9 cellular contexts compared by ENCODE assay signal in the genomic region with DNA sequence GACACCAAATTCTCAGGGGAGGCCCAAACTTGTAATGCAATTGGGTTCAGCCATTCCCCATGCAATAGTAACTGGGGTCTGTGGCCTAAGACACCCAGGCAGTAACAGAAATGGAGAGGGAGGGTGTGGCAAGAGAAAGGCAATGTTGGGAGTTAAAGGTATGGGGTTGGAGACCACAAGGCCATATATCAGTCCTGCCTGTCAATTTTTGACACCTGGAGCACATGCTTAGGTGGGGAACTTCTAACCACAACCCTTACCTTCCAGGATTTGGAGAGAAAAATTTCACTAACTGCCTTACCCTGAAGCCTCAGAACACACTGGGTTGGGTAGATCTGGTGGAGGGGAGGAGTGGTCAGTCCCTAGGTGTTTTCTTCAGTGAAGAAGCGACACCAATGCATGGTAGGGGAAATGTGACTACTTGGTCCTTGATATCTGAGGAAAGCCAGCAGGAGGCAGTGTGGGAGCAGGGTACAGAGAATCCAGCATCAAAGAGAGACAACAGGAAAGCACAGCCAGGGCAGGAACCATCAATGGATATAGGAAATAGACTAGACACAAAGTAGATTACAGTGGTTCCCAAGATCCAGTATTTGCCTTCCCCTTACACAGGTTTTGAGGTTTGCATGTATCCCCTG. TPM values are rescaled to one million over a fixed set of nuclear protein-coding genes. Genes with fewer than 3 reads are reported as not detected.
A peak's percentile ranks its signal among the peaks of the same experiment; 100 is the strongest.
DNase-seq lines count a peak whose midpoint lies in the region; ATAC-seq and TF ChIP-seq lines count a peak whose summit lies in the region.
"Had no signal": no experiment of that assay in that cellular context is flagged by ENCODE, and none has a peak within 500 bp of the region (broad histone marks: within the 10 kb centered on the region; RNA-seq: fewer than 3 reads in every experiment).

No MANE protein-coding gene starts in this region.

- POLR2A ChIA-PET in Panc1 (lab: Charles Lee) = no interaction called here
- POLR2A ChIA-PET in activated naive CD8-positive, alpha-beta T cell treated with anti-CD3 and anti-CD28 coated beads, Interleukin-2, amount 10 ng/mL, durations not matched to agents 7 days and 5 days (lab: Charles Lee) = no interaction called here

- H3K27ac Mint-ChIP-seq in activated naive CD8-positive, alpha-beta T cell treated with anti-CD3 and anti-CD28 coated beads, Interleukin-2, amount 10 ng/mL, durations not matched to agents 7 days and 5 days = no peak overlapping the region
- peak overlapping the region; percentile 14 to 52 for H3K27ac Mint-ChIP-seq in natural killer cell

- H3K4me3 ChIP-seq in Panc1 (ENCODE audit: low read depth in 2 of 2, low read length in 2 of 2) = no peak overlapping the region

- no peaks in the 10 kb centered on the region for H3K9me3 Mint-ChIP-seq in activated naive CD8-positive, alpha-beta T cell treated with anti-CD3 and anti-CD28 coated beads, Interleukin-2, amount 10 ng/mL, durations not matched to agents 7 days and 5 days
- no peaks in the 10 kb centered on the region for H3K9me3 Mint-ChIP-seq in natural killer cell
- H3K9me3 Mint-ChIP-seq: natural killer cell treated with Interleukin-12 subunit alpha and Interleukin-12 subunit beta and Interleukin-15 and Interleukin-18, amount 100 ng/mL, for 72 hours had no signal

- no TSS peak for BruUV-seq in Panc1 (replicated peaks; lab: Mats Ljungman, UMichigan)

- H3K4me1 ChIP-seq in Panc1 (ENCODE audit: control insufficient read depth, insufficient read depth, low read length) = no peaks in the 10 kb centered on the region

- H3K36me3 Mint-ChIP-seq in activated naive CD8-positive, alpha-beta T cell treated with anti-CD3 and anti-CD28 coated beads, Interleukin-2, amount 10 ng/mL, durations not matched to agents 7 days and 5 days = peaks cover 12% of the 10 kb centered on the region
- H3K36me3 Mint-ChIP-seq in natural killer cell = peaks cover 17% of the 10 kb centered on the region

- DNase-seq in Panc1 (ENCODE audit: low read depth, low spot score) (no peak), natural killer cell (peak; percentile 32), NCI-H1105 (lab: John Stamatoyannopoulos, UW) (no peak)
- DNase-seq in activated naive CD8-positive, alpha-beta T cell treated with anti-CD3 and anti-CD28 coated beads, Interleukin-2, amount 10 ng/mL, durations not matched to agents 7 days and 5 days = peak; percentile 41

- no peaks in the 10 kb centered on the region for H3K27me3 ChIP-seq in Panc1 (ENCODE audit: control insufficient read depth, insufficient read depth, low read length)

- intact Hi-C loops in Panc1 (cut with micrococcal nuclease; ENCODE audit: unreplicated experiment) (no loop called here), natural killer cell (cut with micrococcal nuclease) (loop anchor here (1.0 kb wide), 1 partner anchor 142 kb away; no protein-coding TSS in a partner anchor)

- no peaks in the 10 kb centered on the region for H3K36me3 ChIP-seq in Panc1 (ENCODE audit: control insufficient read depth, insufficient read depth, low read length)

- CTCF ChIA-PET in Panc1 (lab: Charles Lee) = interaction anchor here (0.6 kb wide), 1 partner anchor 54 kb away, joined by 4 read pairs; no protein-coding TSS in a partner anchor

- in situ Hi-C loops in Panc1 (cut with HindIII; ENCODE audit: low pct_unique_long_range_greater_than_20kb, low sequenced_read_pairs) = no loop called here

- H3K27me3 Mint-ChIP-seq in activated naive CD8-positive, alpha-beta T cell treated with anti-CD3 and anti-CD28 coated beads, Interleukin-2, amount 10 ng/mL, durations not matched to agents 7 days and 5 days = no peaks in the 10 kb centered on the region
- H3K27me3 Mint-ChIP-seq in natural killer cell (ENCODE audit: low read depth in 2 of 2) = no peaks in the 10 kb centered on the region
- H3K27me3 Mint-ChIP-seq: natural killer cell treated with Interleukin-12 subunit alpha and Interleukin-12 subunit beta and Interleukin-15 and Interleukin-18, amount 100 ng/mL, for 72 hours had no signal

- no peak overlapping the region for H3K27ac ChIP-seq in Panc1 (ENCODE audit: low read length)

- no peaks in the 10 kb centered on the region for H3K9me3 ChIP-seq in Panc1 (ENCODE audit: control insufficient read depth, insufficient read depth, low read depth, low read length)

- H3K4me1 Mint-ChIP-seq in activated naive CD8-positive, alpha-beta T cell treated with anti-CD3 and anti-CD28 coated beads, Interleukin-2, amount 10 ng/mL, durations not matched to agents 7 days and 5 days = peaks cover 21% of the 10 kb centered on the region
- peaks cover 18 to 20% of the 10 kb centered on the region in 2 donors for H3K4me1 Mint-ChIP-seq in natural killer cell

- TF ChIP-seq CTCF in GM12874 (IDR thresholded peaks at IDR 0.05; ENCODE audit: insufficient read depth, low read depth, low read length) = peak; percentile 45; the same call in 1 of the 2 replicates
- peak; percentile 57 for TF ChIP-seq CTCF in Panc1 (IDR thresholded peaks at IDR 0.05)
- peak; percentile 49 for TF ChIP-seq CTCF in natural killer cell (IDR thresholded peaks at IDR 0.05)

- ATAC-seq in Panc1 (no peak), natural killer cell (peak; percentile 54 to 78 (median 69)), GM18502 (IDR thresholded peaks at IDR 0.05; ENCODE audit: poor library complexity, unreplicated experiment) (no peak), GM21423 (IDR thresholded peaks at IDR 0.05; ENCODE audit: unreplicated experiment) (no peak), GM21529 (IDR thresholded peaks at IDR 0.05; ENCODE audit: unreplicated experiment) (no peak)
- peak; percentile 47 for ATAC-seq in activated naive CD8-positive, alpha-beta T cell treated with anti-CD3 and anti-CD28 coated beads, Interleukin-2, amount 10 ng/mL, durations not matched to agents 7 days and 5 days (ENCODE audit: low read depth)

- no peak overlapping the region for H3K4me3 Mint-ChIP-seq in activated naive CD8-positive, alpha-beta T cell treated with anti-CD3 and anti-CD28 coated beads, Interleukin-2, amount 10 ng/mL, durations not matched to agents 7 days and 5 days
- H3K4me3 Mint-ChIP-seq in natural killer cell = no peak overlapping the region
- H3K4me3 Mint-ChIP-seq: natural killer cell treated with Interleukin-12 subunit alpha and Interleukin-12 subunit beta and Interleukin-15 and Interleukin-18, amount 100 ng/mL, for 72 hours had no signal

RNA-seq across cellular contexts. Expression of a gene that starts 6.8 kb away (rescaled TPM):
- total RNA-seq in Panc1 (2021; ENCODE audit: unreplicated experiment) (5.4 TPM), natural killer cell (10 to 100 TPM in 2 of 3 donors, 1 to 10 TPM in 1; 6.4 to 15.1 (median 11.5) TPM)
- 2.3 TPM for polyA plus RNA-seq in Panc1 (2012; ENCODE audit: insufficient read length)
- 1 to 10 TPM; 5.8 to 6.9 TPM for total RNA-seq in activated naive CD8-positive, alpha-beta T cell treated with anti-CD3 and anti-CD28 coated beads, Interleukin-2, amount 10 ng/mL, durations not matched to agents 7 days and 5 days

RNA-seq across cellular contexts. Expression of a gene that starts 18.9 kb away (rescaled TPM):
- total RNA-seq in Panc1 (2021; ENCODE audit: unreplicated experiment) (24.5 TPM), natural killer cell (10 to 100 TPM in 2 of 3 donors, 1 to 10 TPM in 1; 6.4 to 15.2 (median 15.0) TPM)
- polyA plus RNA-seq in Panc1 (2012; ENCODE audit: insufficient read length) = 14.2 TPM
- 10 to 100 TPM; 18.5 to 21.4 TPM for total RNA-seq in activated naive CD8-positive, alpha-beta T cell treated with anti-CD3 and anti-CD28 coated beads, Interleukin-2, amount 10 ng/mL, durations not matched to agents 7 days and 5 days

RNA-seq across cellular contexts. Expression of a gene that starts 19.3 kb away (rescaled TPM):
- 49.1 TPM for total RNA-seq in Panc1 (2021; ENCODE audit: unreplicated experiment)
- polyA plus RNA-seq in Panc1 (2012; ENCODE audit: insufficient read length) = 75.1 TPM
- total RNA-seq in activated naive CD8-positive, alpha-beta T cell treated with anti-CD3 and anti-CD28 coated beads, Interleukin-2, amount 10 ng/mL, durations not matched to agents 7 days and 5 days = 10 to 100 TPM; 23.1 to 26.9 TPM
- total RNA-seq in natural killer cell = 10 to 100 TPM in 1 of 3 donors, 1 to 10 TPM in 2; 5.4 to 11.6 (median 5.7) TPM

RNA-seq across cellular contexts. Expression of a gene that starts 39.6 kb away (rescaled TPM):
- 36.8 TPM for total RNA-seq in Panc1 (2021; ENCODE audit: unreplicated experiment)
- 44.2 TPM for polyA plus RNA-seq in Panc1 (2012; ENCODE audit: insufficient read length)
- 100 to 1,000 TPM; 382 to 413 TPM for total RNA-seq in activated naive CD8-positive, alpha-beta T cell treated with anti-CD3 and anti-CD28 coated beads, Interleukin-2, amount 10 ng/mL, durations not matched to agents 7 days and 5 days
- 100 to 1,000 TPM; 409 to 438 (median 438) TPM for total RNA-seq in natural killer cell

Comparison
In these comparisons a context has a peak if more than half of its experiments do, and no peak if none do; other contexts are left out.
1. ATAC-seq: peak in activated naive CD8-positive, alpha-beta T cell treated with anti-CD3 and anti-CD28 coated beads, Interleukin-2, amount 10 ng/mL, durations not matched to agents 7 days and 5 days (single experiment) and natural killer cell (3 of 3); none in Panc1 (single experiment), GM18502 (single experiment), GM21423 (single experiment) and GM21529 (single experiment).
2. DNase-seq: peak in activated naive CD8-positive, alpha-beta T cell treated with anti-CD3 and anti-CD28 coated beads, Interleukin-2, amount 10 ng/mL, durations not matched to agents 7 days and 5 days (single experiment) and natural killer cell (single experiment); none in Panc1 (single experiment) and NCI-H1105 (single experiment).
3. Peak in every context shown above with its lines, with median percentiles within 50 percentile points of each other: CTCF ChIP-seq.